Comparison of ENCODE assay signal across 8 cellular contexts in genomic region chr19:7869453-7869909, GRCh38. TPM values are rescaled to one million over a fixed set of nuclear protein-coding genes. Genes with fewer than 3 reads are reported as not detected.
DNase-seq lines count a peak whose midpoint lies in the region; ATAC-seq and TF ChIP-seq lines count a peak whose summit lies in the region.

No MANE protein-coding gene starts in this region.

- intact Hi-C loops in activated CD4-positive, alpha-beta T cell treated with anti-CD3 and anti-CD28 coated beads for 36 hours (cut with DNase I, micrococcal nuclease), result loop anchor here (1.0 to 2.0 kb wide), 12 partner anchors 34 to 544 kb away; partner anchors contain the start of genes CERS4 (in 1 of the 2), ELAVL1 (in 1 of the 2), MAP2K7 (in 1 of the 2) and MARCHF2 (in 1 of the 2)
- intact Hi-C loops in dendritic cell treated with granulocyte-macrophage colony-stimulating factor and Interleukin-4, amounts not matched to agents 40 ng/mL and 50 ng/mL, for 4 days (cut with micrococcal nuclease), result no loop called here

- DNase-seq in activated CD4-positive, alpha-beta T cell treated with anti-CD3 and anti-CD28 coated beads for 36 hours, result peak; percentile 90
- peak; percentile 53 to 63 for DNase-seq in stimulated activated CD8-positive, alpha-beta memory T cell treated with anti-CD3 and anti-CD28 coated beads, Interleukin-4, amount 100 ng/mL, for 4 hours (ENCODE audit: low read depth in 2 of 2, low spot score in 1 of 2)
- DNase-seq in SHP77 treated with DMSO at 0.1 percent for 48 hours (lab: John Stamatoyannopoulos, UW), result no peak

- H3K27ac ChIP-seq in C4-2B, result peak overlapping the region; percentile 65
- H3K27ac ChIP-seq in mesodermal cell (ENCODE audit: low read depth, low read length, severe bottlenecking), result no peak overlapping the region

- H3K4me3 Mint-ChIP-seq in IgD-negative memory B cell, result peak overlapping the region in 3 of 4 donors; percentile 56 to 75 (median 63)
- H3K4me3 Mint-ChIP-seq in activated CD4-positive, alpha-beta T cell treated with anti-CD3 and anti-CD28 coated beads for 36 hours, result peak overlapping the region; percentile 57
- peak overlapping the region; percentile 62 for H3K4me3 Mint-ChIP-seq in dendritic cell treated with granulocyte-macrophage colony-stimulating factor and Interleukin-4, amounts not matched to agents 40 ng/mL and 50 ng/mL, for 4 days

- no peaks in the 10 kb centered on the region for H3K9me3 ChIP-seq in mesodermal cell (ENCODE audit: control insufficient read depth, low read length)

- TF ChIP-seq CTCF in C4-2B (conservative IDR thresholded peaks at IDR 0.05), result no peak; the same call in 1 of the 2 replicates

- peak; percentile 36 for ATAC-seq in GM21447 (IDR thresholded peaks at IDR 0.05; ENCODE audit: unreplicated experiment)
- peak; percentile 62 for ATAC-seq in activated CD4-positive, alpha-beta T cell treated with anti-CD3 and anti-CD28 coated beads for 36 hours

- H3K4me1 Mint-ChIP-seq in IgD-negative memory B cell, result peaks cover 13 to 26% (median 15%) of the 10 kb centered on the region in 3 donors
- H3K4me1 Mint-ChIP-seq in activated CD4-positive, alpha-beta T cell treated with anti-CD3 and anti-CD28 coated beads for 36 hours, result peaks cover 47% of the 10 kb centered on the region
- H3K4me1 Mint-ChIP-seq in dendritic cell treated with granulocyte-macrophage colony-stimulating factor and Interleukin-4, amounts not matched to agents 40 ng/mL and 50 ng/mL, for 4 days (ENCODE audit: low read depth), result peaks cover 58% of the 10 kb centered on the region

- no peaks in the 10 kb centered on the region for H3K36me3 Mint-ChIP-seq in IgD-negative memory B cell
- no peaks in the 10 kb centered on the region for H3K36me3 Mint-ChIP-seq in activated CD4-positive, alpha-beta T cell treated with anti-CD3 and anti-CD28 coated beads for 36 hours (ENCODE audit: low read depth)
- H3K36me3 Mint-ChIP-seq in dendritic cell treated with granulocyte-macrophage colony-stimulating factor and Interleukin-4, amounts not matched to agents 40 ng/mL and 50 ng/mL, for 4 days (ENCODE audit: low read depth), result no peaks in the 10 kb centered on the region

- peaks cover 23% of the 10 kb centered on the region for H3K27me3 Mint-ChIP-seq in IgD-negative memory B cell
- peaks cover 27% of the 10 kb centered on the region for H3K27me3 Mint-ChIP-seq in activated CD4-positive, alpha-beta T cell treated with anti-CD3 and anti-CD28 coated beads for 36 hours
- peaks cover 75% of the 10 kb centered on the region for H3K27me3 Mint-ChIP-seq in dendritic cell treated with granulocyte-macrophage colony-stimulating factor and Interleukin-4, amounts not matched to agents 40 ng/mL and 50 ng/mL, for 4 days

- POLR2A ChIA-PET in activated CD4-positive, alpha-beta T cell treated with anti-CD3 and anti-CD28 coated beads for 36 hours (lab: Charles Lee), result interaction anchor here (0.6 to 1.8 kb wide), 4 partner anchors 51 to 521 kb away, joined by 3 to 8 read pairs (median 3); partner anchors contain the start of genes RAB11B, SNAPC2 and TIMM44

- 49 to 62% methylated on average over 35 to 43 of the region's 47 CpGs for WGBS in mesodermal cell (ENCODE audit: insufficient coverage in 2 of 2), 2 experiments

- peaks cover 10% of the 10 kb centered on the region for H3K4me1 ChIP-seq in mesodermal cell (ENCODE audit: control insufficient read depth, insufficient read depth, low read length, poor library complexity, severe bottlenecking)

- H3K36me3 ChIP-seq in mesodermal cell (ENCODE audit: control insufficient read depth, insufficient read depth, low read length), result no peaks in the 10 kb centered on the region

- CTCF ChIA-PET in activated CD4-positive, alpha-beta T cell treated with anti-CD3 and anti-CD28 coated beads for 36 hours (lab: Charles Lee), result interaction anchor here (0.6 to 2.5 kb wide), 24 partner anchors 11 to 1767 kb away, joined by 3 to 32 read pairs (median 4); partner anchors contain the start of genes CERS4, MAP2K7, SNAPC2 and TIMM44

- H3K27ac Mint-ChIP-seq in IgD-negative memory B cell, result peak overlapping the region in 1 of 3 donors; percentile 70
- no peak overlapping the region for H3K27ac Mint-ChIP-seq in activated CD4-positive, alpha-beta T cell treated with anti-CD3 and anti-CD28 coated beads for 36 hours
- no peak overlapping the region for H3K27ac Mint-ChIP-seq in dendritic cell treated with granulocyte-macrophage colony-stimulating factor and Interleukin-4, amounts not matched to agents 40 ng/mL and 50 ng/mL, for 4 days

- H3K4me3 ChIP-seq in mesodermal cell (ENCODE audit: extremely low read depth, insufficient read depth, low read length, poor library complexity, severe bottlenecking), result peak overlapping the region; percentile 11

- H3K9me3 Mint-ChIP-seq in IgD-negative memory B cell, result peaks cover 0 to 4% (median 0%) of the 10 kb centered on the region in 3 donors
- no peaks in the 10 kb centered on the region for H3K9me3 Mint-ChIP-seq in activated CD4-positive, alpha-beta T cell treated with anti-CD3 and anti-CD28 coated beads for 36 hours (ENCODE audit: low read depth)
- no peaks in the 10 kb centered on the region for H3K9me3 Mint-ChIP-seq in dendritic cell treated with granulocyte-macrophage colony-stimulating factor and Interleukin-4, amounts not matched to agents 40 ng/mL and 50 ng/mL, for 4 days

RNA-seq across cellular contexts. Expression of gene PRR36, which starts 4.7 kb away (rescaled TPM):
- not detected for polyA plus RNA-seq in IgD-negative memory B cell
- total RNA-seq in activated CD4-positive, alpha-beta T cell treated with anti-CD3 and anti-CD28 coated beads for 36 hours, result under 1 TPM; 0.09 to 0.14 TPM
- 3.1 TPM for polyA plus RNA-seq in mesodermal cell (2013, experiment 1 of 2)
- polyA plus RNA-seq in mesodermal cell (2013, experiment 2 of 2), result 2.1 TPM

RNA-seq across cellular contexts. Expression of gene LRRC8E, which starts 18.8 kb away (rescaled TPM):
- polyA plus RNA-seq in IgD-negative memory B cell, result not detected
- not detected for total RNA-seq in activated CD4-positive, alpha-beta T cell treated with anti-CD3 and anti-CD28 coated beads for 36 hours
- polyA plus RNA-seq in mesodermal cell (2013, experiment 1 of 2), result 2.7 TPM
- polyA plus RNA-seq in mesodermal cell (2013, experiment 2 of 2), result 2.3 TPM

RNA-seq across cellular contexts. Expression of gene MAP2K7, which starts 34.2 kb away (rescaled TPM):
- 2.4 TPM for polyA plus RNA-seq in IgD-negative memory B cell
- 10 to 100 TPM; 32.2 to 33.7 TPM for total RNA-seq in activated CD4-positive, alpha-beta T cell treated with anti-CD3 and anti-CD28 coated beads for 36 hours
- polyA plus RNA-seq in mesodermal cell (2013, experiment 1 of 2), result 29.5 TPM
- polyA plus RNA-seq in mesodermal cell (2013, experiment 2 of 2), result 25.5 TPM

RNA-seq across cellular contexts. Expression of gene EVI5L, which starts 39.5 kb away (rescaled TPM):
- polyA plus RNA-seq in IgD-negative memory B cell, result 3.2 TPM
- total RNA-seq in activated CD4-positive, alpha-beta T cell treated with anti-CD3 and anti-CD28 coated beads for 36 hours, result 1 to 10 TPM; 4.8 to 5.9 TPM
- 14.9 TPM for polyA plus RNA-seq in mesodermal cell (2013, experiment 1 of 2)
- 9.8 TPM for polyA plus RNA-seq in mesodermal cell (2013, experiment 2 of 2)

RNA-seq across cellular contexts. Expression of gene TGFBR3L, which starts 45.1 kb away (rescaled TPM):
- not detected for polyA plus RNA-seq in IgD-negative memory B cell
- 1 to 10 TPM; 2.6 to 3.2 TPM for total RNA-seq in activated CD4-positive, alpha-beta T cell treated with anti-CD3 and anti-CD28 coated beads for 36 hours
- 3.5 TPM for polyA plus RNA-seq in mesodermal cell (2013, experiment 1 of 2)
- 1.6 TPM for polyA plus RNA-seq in mesodermal cell (2013, experiment 2 of 2)
